In the genomic region with DNA sequence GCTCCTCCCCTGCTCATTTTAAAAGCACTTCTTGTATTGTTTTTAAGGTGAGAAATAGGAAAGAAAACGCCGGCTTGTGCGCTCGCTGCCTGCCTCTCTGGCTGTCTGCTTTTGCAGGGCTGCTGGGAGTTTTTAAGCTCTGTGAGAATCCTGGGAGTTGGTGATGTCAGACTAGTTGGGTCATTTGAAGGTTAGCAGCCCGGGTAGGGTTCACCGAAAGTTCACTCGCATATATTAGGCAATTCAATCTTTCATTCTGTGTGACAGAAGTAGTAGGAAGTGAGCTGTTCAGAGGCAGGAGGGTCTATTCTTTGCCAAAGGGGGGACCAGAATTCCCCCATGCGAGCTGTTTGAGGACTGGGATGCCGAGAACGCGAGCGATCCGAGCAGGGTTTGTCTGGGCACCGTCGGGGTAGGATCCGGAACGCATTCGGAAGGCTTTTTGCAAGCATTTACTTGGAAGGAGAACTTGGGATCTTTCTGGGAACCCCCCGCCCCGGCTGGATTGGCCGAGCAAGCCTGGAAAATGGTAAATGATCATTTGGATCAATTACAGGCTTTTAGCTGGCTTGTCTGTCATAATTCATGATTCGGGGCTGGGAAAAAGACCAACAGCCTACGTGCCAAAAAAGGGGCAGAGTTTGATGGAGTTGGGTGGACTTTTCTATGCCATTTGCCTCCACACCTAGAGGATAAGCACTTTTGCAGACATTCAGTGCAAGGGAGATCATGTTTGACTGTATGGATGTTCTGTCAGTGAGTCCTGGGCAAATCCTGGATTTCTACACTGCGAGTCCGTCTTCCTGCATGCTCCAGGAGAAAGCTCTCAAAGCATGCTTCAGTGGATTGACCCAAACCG, we compare ENCODE assay signal across 1 cellular context.
TF ChIP-seq lines count a peak whose summit lies in the region.

A gene (plus strand): TSS at position 261 of the 859 bp plus-strand sequence. CDS start 469 bp downstream, at position 730.

TF ChIP-seq in HEK293, 187 proteins besides CTCF, POLR2A, EP300 and RAD21 (continued from another document and continues in another):
- TF ChIP-seq, protein P1, sequence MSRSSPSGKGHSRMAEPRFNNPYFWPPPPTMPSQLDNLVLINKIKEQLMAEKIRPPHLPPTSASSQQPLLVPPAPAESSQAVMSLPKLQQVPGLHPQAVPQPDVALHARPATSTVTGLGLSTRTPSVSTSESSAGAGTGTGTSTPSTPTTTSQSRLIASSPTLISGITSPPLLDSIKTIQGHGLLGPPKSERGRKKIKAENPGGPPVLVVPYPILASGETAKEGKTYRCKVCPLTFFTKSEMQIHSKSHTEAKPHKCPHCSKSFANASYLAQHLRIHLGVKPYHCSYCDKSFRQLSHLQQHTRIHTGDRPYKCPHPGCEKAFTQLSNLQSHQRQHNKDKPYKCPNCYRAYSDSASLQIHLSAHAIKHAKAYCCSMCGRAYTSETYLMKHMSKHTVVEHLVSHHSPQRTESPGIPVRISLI (tag by site-specific recombination; IDR thresholded peaks at IDR 0.05), result no peak
- TF ChIP-seq, protein P2, sequence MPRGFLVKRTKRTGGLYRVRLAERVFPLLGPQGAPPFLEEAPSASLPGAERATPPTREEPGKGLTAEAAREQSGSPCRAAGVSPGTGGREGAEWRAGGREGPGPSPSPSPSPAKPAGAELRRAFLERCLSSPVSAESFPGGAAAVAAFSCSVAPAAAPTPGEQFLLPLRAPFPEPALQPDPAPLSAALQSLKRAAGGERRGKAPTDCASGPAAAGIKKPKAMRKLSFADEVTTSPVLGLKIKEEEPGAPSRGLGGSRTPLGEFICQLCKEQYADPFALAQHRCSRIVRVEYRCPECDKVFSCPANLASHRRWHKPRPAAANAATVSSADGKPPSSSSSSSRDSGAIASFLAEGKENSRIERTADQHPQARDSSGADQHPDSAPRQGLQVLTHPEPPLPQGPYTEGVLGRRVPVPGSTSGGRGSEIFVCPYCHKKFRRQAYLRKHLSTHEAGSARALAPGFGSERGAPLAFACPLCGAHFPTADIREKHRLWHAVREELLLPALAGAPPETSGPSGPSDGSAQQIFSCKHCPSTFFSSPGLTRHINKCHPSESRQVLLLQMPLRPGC (tag by site-specific recombination; IDR thresholded peaks at IDR 0.05), result no peak
- TF ChIP-seq, protein P3, sequence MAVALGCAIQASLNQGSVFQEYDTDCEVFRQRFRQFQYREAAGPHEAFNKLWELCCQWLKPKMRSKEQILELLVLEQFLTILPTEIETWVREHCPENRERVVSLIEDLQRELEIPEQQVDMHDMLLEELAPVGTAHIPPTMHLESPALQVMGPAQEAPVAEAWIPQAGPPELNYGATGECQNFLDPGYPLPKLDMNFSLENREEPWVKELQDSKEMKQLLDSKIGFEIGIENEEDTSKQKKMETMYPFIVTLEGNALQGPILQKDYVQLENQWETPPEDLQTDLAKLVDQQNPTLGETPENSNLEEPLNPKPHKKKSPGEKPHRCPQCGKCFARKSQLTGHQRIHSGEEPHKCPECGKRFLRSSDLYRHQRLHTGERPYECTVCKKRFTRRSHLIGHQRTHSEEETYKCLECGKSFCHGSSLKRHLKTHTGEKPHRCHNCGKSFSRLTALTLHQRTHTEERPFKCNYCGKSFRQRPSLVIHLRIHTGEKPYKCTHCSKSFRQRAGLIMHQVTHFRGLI (tag by site-specific recombination; IDR thresholded peaks at IDR 0.05), result no peak
- no peak for TF ChIP-seq ZNF138 (tag by site-specific recombination; IDR thresholded peaks at IDR 0.05; ENCODE audit: borderline replicate concordance)
- TF ChIP-seq, protein P4, sequence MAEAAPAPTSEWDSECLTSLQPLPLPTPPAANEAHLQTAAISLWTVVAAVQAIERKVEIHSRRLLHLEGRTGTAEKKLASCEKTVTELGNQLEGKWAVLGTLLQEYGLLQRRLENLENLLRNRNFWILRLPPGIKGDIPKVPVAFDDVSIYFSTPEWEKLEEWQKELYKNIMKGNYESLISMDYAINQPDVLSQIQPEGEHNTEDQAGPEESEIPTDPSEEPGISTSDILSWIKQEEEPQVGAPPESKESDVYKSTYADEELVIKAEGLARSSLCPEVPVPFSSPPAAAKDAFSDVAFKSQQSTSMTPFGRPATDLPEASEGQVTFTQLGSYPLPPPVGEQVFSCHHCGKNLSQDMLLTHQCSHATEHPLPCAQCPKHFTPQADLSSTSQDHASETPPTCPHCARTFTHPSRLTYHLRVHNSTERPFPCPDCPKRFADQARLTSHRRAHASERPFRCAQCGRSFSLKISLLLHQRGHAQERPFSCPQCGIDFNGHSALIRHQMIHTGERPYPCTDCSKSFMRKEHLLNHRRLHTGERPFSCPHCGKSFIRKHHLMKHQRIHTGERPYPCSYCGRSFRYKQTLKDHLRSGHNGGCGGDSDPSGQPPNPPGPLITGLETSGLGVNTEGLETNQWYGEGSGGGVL (tag by site-specific recombination; IDR thresholded peaks at IDR 0.05), result no peak
- no peak for TF ChIP-seq ZNF664 (tag by site-specific recombination; IDR thresholded peaks at IDR 0.05)
- no peak for TF ChIP-seq SP3 (tag by site-specific recombination; IDR thresholded peaks at IDR 0.05)
- TF ChIP-seq, protein P5, sequence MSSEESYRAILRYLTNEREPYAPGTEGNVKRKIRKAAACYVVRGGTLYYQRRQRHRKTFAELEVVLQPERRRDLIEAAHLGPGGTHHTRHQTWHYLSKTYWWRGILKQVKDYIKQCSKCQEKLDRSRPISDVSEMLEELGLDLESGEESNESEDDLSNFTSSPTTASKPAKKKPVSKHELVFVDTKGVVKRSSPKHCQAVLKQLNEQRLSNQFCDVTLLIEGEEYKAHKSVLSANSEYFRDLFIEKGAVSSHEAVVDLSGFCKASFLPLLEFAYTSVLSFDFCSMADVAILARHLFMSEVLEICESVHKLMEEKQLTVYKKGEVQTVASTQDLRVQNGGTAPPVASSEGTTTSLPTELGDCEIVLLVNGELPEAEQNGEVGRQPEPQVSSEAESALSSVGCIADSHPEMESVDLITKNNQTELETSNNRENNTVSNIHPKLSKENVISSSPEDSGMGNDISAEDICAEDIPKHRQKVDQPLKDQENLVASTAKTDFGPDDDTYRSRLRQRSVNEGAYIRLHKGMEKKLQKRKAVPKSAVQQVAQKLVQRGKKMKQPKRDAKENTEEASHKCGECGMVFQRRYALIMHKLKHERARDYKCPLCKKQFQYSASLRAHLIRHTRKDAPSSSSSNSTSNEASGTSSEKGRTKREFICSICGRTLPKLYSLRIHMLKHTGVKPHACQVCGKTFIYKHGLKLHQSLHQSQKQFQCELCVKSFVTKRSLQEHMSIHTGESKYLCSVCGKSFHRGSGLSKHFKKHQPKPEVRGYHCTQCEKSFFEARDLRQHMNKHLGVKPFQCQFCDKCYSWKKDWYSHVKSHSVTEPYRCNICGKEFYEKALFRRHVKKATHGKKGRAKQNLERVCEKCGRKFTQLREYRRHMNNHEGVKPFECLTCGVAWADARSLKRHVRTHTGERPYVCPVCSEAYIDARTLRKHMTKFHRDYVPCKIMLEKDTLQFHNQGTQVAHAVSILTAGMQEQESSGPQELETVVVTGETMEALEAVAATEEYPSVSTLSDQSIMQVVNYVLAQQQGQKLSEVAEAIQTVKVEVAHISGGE (tag by site-specific recombination; conservative IDR thresholded peaks at IDR 0.05; ENCODE audit: low read depth), result no peak
- TF ChIP-seq ZBTB8A (tag by site-specific recombination; IDR thresholded peaks at IDR 0.05), result no peak
- no peak for TF ChIP-seq YY2 (tag by site-specific recombination; IDR thresholded peaks at IDR 0.05)
- no peak for TF ChIP-seq ZBTB48 (tag by site-specific recombination; IDR thresholded peaks at IDR 0.05)
- no peak for TF ChIP-seq ZNF791 (tag by site-specific recombination; IDR thresholded peaks at IDR 0.05)
- TF ChIP-seq ZNF510 (tag by site-specific recombination; IDR thresholded peaks at IDR 0.05; ENCODE audit: insufficient replicate concordance), result no peak
- TF ChIP-seq ZNF501 (tag by site-specific recombination; IDR thresholded peaks at IDR 0.05), result no peak
- no peak for TF ChIP-seq ZNF544 (tag by site-specific recombination; IDR thresholded peaks at IDR 0.05)
- TF ChIP-seq, protein P6, sequence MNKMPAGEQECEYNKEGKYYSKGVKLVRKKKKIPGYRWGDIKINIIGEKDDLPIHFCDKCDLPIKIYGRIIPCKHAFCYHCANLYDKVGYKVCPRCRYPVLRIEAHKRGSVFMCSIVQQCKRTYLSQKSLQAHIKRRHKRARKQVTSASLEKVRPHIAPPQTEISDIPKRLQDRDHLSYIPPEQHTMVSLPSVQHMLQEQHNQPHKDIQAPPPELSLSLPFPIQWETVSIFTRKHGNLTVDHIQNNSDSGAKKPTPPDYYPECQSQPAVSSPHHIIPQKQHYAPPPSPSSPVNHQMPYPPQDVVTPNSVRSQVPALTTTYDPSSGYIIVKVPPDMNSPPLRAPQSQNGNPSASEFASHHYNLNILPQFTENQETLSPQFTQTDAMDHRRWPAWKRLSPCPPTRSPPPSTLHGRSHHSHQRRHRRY (tag by site-specific recombination; IDR thresholded peaks at IDR 0.05), result no peak
- TF ChIP-seq, protein P7, sequence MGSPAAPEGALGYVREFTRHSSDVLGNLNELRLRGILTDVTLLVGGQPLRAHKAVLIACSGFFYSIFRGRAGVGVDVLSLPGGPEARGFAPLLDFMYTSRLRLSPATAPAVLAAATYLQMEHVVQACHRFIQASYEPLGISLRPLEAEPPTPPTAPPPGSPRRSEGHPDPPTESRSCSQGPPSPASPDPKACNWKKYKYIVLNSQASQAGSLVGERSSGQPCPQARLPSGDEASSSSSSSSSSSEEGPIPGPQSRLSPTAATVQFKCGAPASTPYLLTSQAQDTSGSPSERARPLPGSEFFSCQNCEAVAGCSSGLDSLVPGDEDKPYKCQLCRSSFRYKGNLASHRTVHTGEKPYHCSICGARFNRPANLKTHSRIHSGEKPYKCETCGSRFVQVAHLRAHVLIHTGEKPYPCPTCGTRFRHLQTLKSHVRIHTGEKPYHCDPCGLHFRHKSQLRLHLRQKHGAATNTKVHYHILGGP (tag by site-specific recombination; IDR thresholded peaks at IDR 0.05), result no peak
- TF ChIP-seq ZNF521 (tag by site-specific recombination; IDR thresholded peaks at IDR 0.05), result no peak
- TF ChIP-seq ZBTB20 (tag by site-specific recombination; IDR thresholded peaks at IDR 0.05), result peak; percentile 78
- no peak for TF ChIP-seq ZNF19 (tag by site-specific recombination; IDR thresholded peaks at IDR 0.05; ENCODE audit: low read depth)
- TF ChIP-seq, protein P8, sequence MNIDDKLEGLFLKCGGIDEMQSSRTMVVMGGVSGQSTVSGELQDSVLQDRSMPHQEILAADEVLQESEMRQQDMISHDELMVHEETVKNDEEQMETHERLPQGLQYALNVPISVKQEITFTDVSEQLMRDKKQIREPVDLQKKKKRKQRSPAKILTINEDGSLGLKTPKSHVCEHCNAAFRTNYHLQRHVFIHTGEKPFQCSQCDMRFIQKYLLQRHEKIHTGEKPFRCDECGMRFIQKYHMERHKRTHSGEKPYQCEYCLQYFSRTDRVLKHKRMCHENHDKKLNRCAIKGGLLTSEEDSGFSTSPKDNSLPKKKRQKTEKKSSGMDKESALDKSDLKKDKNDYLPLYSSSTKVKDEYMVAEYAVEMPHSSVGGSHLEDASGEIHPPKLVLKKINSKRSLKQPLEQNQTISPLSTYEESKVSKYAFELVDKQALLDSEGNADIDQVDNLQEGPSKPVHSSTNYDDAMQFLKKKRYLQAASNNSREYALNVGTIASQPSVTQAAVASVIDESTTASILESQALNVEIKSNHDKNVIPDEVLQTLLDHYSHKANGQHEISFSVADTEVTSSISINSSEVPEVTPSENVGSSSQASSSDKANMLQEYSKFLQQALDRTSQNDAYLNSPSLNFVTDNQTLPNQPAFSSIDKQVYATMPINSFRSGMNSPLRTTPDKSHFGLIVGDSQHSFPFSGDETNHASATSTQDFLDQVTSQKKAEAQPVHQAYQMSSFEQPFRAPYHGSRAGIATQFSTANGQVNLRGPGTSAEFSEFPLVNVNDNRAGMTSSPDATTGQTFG (tag by site-specific recombination; IDR thresholded peaks at IDR 0.05; ENCODE audit: borderline replicate concordance), result no peak
- TF ChIP-seq KLF1 (tag by site-specific recombination; IDR thresholded peaks at IDR 0.05), result no peak
- TF ChIP-seq, protein P9, sequence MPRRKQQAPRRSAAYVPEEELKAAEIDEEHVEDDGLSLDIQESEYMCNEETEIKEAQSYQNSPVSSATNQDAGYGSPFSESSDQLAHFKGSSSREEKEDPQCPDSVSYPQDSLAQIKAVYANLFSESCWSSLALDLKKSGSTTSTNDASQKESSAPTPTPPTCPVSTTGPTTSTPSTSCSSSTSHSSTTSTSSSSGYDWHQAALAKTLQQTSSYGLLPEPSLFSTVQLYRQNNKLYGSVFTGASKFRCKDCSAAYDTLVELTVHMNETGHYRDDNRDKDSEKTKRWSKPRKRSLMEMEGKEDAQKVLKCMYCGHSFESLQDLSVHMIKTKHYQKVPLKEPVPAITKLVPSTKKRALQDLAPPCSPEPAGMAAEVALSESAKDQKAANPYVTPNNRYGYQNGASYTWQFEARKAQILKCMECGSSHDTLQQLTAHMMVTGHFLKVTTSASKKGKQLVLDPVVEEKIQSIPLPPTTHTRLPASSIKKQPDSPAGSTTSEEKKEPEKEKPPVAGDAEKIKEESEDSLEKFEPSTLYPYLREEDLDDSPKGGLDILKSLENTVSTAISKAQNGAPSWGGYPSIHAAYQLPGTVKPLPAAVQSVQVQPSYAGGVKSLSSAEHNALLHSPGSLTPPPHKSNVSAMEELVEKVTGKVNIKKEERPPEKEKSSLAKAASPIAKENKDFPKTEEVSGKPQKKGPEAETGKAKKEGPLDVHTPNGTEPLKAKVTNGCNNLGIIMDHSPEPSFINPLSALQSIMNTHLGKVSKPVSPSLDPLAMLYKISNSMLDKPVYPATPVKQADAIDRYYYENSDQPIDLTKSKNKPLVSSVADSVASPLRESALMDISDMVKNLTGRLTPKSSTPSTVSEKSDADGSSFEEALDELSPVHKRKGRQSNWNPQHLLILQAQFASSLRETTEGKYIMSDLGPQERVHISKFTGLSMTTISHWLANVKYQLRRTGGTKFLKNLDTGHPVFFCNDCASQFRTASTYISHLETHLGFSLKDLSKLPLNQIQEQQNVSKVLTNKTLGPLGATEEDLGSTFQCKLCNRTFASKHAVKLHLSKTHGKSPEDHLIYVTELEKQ (tag by site-specific recombination; IDR thresholded peaks at IDR 0.05; ENCODE audit: borderline replicate concordance), result no peak
- no peak for TF ChIP-seq ZNF596 (tag by site-specific recombination; IDR thresholded peaks at IDR 0.05)
- TF ChIP-seq ZXDB (tag by site-specific recombination; IDR thresholded peaks at IDR 0.05), result peak; percentile 45; the same call in 1 of the 2 replicates
- TF ChIP-seq ZFP37 (tag by site-specific recombination; IDR thresholded peaks at IDR 0.05), result no peak
- TF ChIP-seq ZNF248 (tag by site-specific recombination; IDR thresholded peaks at IDR 0.05), result no peak
- no peak for TF ChIP-seq SCRT1 (tag by site-specific recombination; IDR thresholded peaks at IDR 0.05; ENCODE audit: borderline replicate concordance)
- TF ChIP-seq ZNF366 (tag by site-specific recombination; conservative IDR thresholded peaks at IDR 0.05), result no peak
- TF ChIP-seq ZSCAN16 (tag by site-specific recombination; IDR thresholded peaks at IDR 0.05), result no peak
- TF ChIP-seq ZNF155 (tag by site-specific recombination; IDR thresholded peaks at IDR 0.05), result no peak
- peak; percentile 23; the same call in 1 of the 2 replicates for TF ChIP-seq ZNF843 (tag by site-specific recombination; IDR thresholded peaks at IDR 0.05)
- no peak for TF ChIP-seq ZNF548 (tag by site-specific recombination; IDR thresholded peaks at IDR 0.05)
- TF ChIP-seq ZNF266 (tag by site-specific recombination; IDR thresholded peaks at IDR 0.05; ENCODE audit: low read depth), result no peak
- TF ChIP-seq, protein P10, sequence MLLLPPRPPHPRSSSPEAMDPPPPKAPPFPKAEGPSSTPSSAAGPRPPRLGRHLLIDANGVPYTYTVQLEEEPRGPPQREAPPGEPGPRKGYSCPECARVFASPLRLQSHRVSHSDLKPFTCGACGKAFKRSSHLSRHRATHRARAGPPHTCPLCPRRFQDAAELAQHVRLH (tag by site-specific recombination; IDR thresholded peaks at IDR 0.05), result 0 out of 2 replicates have a peak, but pooled peaks have one; percentile 9
- TF ChIP-seq KLF8 (tag by site-specific recombination; IDR thresholded peaks at IDR 0.05), result no peak
- peak; percentile 94 for TF ChIP-seq FEZF1 (tag by site-specific recombination; IDR thresholded peaks at IDR 0.05)
